8 cellular contexts compared by ENCODE assay signal in the genomic region with DNA sequence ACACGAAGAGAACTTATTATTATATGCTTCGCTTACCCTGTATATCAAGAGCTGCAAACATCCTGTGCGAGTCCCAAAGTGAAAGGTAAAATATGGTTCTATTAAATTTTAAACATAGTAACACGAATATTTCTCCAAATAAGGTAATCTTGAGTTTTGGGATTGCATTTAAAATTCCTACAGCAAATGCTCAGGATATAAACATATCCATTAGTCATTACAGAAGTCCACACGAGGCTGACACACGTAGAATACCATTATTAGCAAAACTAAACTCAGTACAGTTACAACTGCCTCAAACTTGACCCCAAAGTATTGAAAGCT. TPM values are rescaled to one million over a fixed set of nuclear protein-coding genes. Genes with fewer than 3 reads are reported as not detected.
DNase-seq lines count a peak whose midpoint lies in the region; ATAC-seq, FAIRE-seq and TF ChIP-seq lines count a peak whose summit lies in the region.

No MANE protein-coding gene starts in this region.

- H3K4me3 ChIP-seq in GM12878: no peak overlapping the region; the same call in 1 of the 2 replicates
- H3K4me3 ChIP-seq in naive thymus-derived CD4-positive, alpha-beta T cell (ENCODE audit: low read length): peak overlapping the region; percentile 84

- peaks cover 39% of the 10 kb centered on the region for H3K79me2 ChIP-seq in GM12878 (ENCODE audit: control insufficient read depth, insufficient read depth, low read length)

- H3K27ac ChIP-seq in GM12878 (ENCODE audit: control insufficient read depth, insufficient read depth): peak overlapping the region; percentile 93
- H3K27ac ChIP-seq in naive thymus-derived CD4-positive, alpha-beta T cell (ENCODE audit: low read depth, low read length): peak overlapping the region; percentile 76

- peaks cover 0 to 5% (median 0%) of the 10 kb centered on the region in 5 donors for H3K27me3 Mint-ChIP-seq in naive thymus-derived CD4-positive, alpha-beta T cell

- CTCF ChIA-PET in GM12878 (lab: Yijun Ruan, JAX): interaction anchor here (2.6 to 5.5 kb wide), 2 partner anchors 14 to 83 kb away, joined by 8 to 74 read pairs; no protein-coding TSS in a partner anchor
- CTCF ChIA-PET in naive thymus-derived CD4-positive, alpha-beta T cell (lab: Charles Lee): no interaction called here

- no peaks in the 10 kb centered on the region for H3K36me3 ChIP-seq in GM12878 (ENCODE audit: control insufficient read depth in 2 of 2, insufficient read depth in 2 of 2, low read length in 1 of 2)
- H3K36me3 ChIP-seq in naive thymus-derived CD4-positive, alpha-beta T cell (ENCODE audit: control insufficient read depth in 2 of 3, insufficient read depth in 3 of 3, low read length in 3 of 3): no peaks in the 10 kb centered on the region

- ATAC-seq in GM19023 (IDR thresholded peaks at IDR 0.05; ENCODE audit: unreplicated experiment) (peak; percentile 2), HG03196 (IDR thresholded peaks at IDR 0.05; ENCODE audit: unreplicated experiment) (peak; percentile 2), GM12878 (no peak)
- ATAC-seq in naive thymus-derived CD4-positive, alpha-beta T cell: no peak
- no peak for ATAC-seq in activated CD4-positive, CD25-positive, alpha-beta regulatory T cell treated with anti-CD3 and anti-CD28 coated beads, Interleukin-2, amount 50 U/mL, for 24 hours

- BruUV-seq in GM12878 (replicated peaks; lab: Mats Ljungman, UMichigan): no TSS peak

- no peak for TF ChIP-seq RAD21 in GM12878 (IDR thresholded peaks at IDR 0.05; ENCODE audit: insufficient read depth, low read depth, low read length)

- SMC1A ChIA-PET in GM12878 (lab: Charles Lee; ENCODE audit: uncharacterized antibody, unreplicated experiment): interaction anchor here (1.0 to 6.9 kb wide), 3 partner anchors 12 to 55 kb away, joined by 3 to 173 read pairs (median 5); no protein-coding TSS in a partner anchor

- TF ChIP-seq POLR2A in GM12878 (IDR thresholded peaks at IDR 0.05; ENCODE audit: low read depth, low read length) (no peak), GM12891 (IDR thresholded peaks at IDR 0.05; ENCODE audit: low read depth, low read length) (no peak)

- H3K4me2 ChIP-seq in GM12878 (ENCODE audit: control insufficient read depth, insufficient read depth): peak overlapping the region; percentile 80

- H2AFZ ChIP-seq in GM12878 (ENCODE audit: control insufficient read depth, low read depth, low read length): peak overlapping the region; percentile 94

- FAIRE-seq in GM12878 (lab: Jason Lieb, UNC): no peak
- FAIRE-seq in GM12891 (lab: Jason Lieb, UNC): no peak

- no peaks in the 10 kb centered on the region for H3K27me3 ChIP-seq in GM12878 (replicated peaks in 1 of 2; ENCODE audit: control insufficient read depth in 2 of 2, insufficient read depth in 2 of 2, low read length in 1 of 2)
- H3K27me3 ChIP-seq in naive thymus-derived CD4-positive, alpha-beta T cell (ENCODE audit: control insufficient read depth in 2 of 2, insufficient read depth in 2 of 2, low read length in 2 of 2): no peaks in the 10 kb centered on the region

- H3K9ac ChIP-seq in GM12878 (ENCODE audit: control insufficient read depth, insufficient read depth, low read length): peak overlapping the region; percentile 88; the same call in 1 of the 2 replicates

- intact Hi-C loops in GM12878 (cut with micrococcal nuclease; ENCODE audit: unreplicated experiment) (no loop called here), head of caudate nucleus (cut with DNase I) (no loop called here)
- intact Hi-C loops in naive thymus-derived CD4-positive, alpha-beta T cell (cut with micrococcal nuclease): loop anchor here (1.0 to 10.0 kb wide), 6 partner anchors 829 to 1542 kb away; partner anchors contain the start of genes RRP15 (in 2 of the 2), EPRS1 (in 1 of the 2), GPATCH2 (in 1 of the 2) and RAB3GAP2 (in 1 of the 2)

- TF ChIP-seq CTCF in GM12878 (IDR thresholded peaks at IDR 0.05 in 2 of 3, conservative IDR thresholded peaks at IDR 0.05 in 1 of 3; ENCODE audit: control insufficient read depth in 2 of 3, extremely low read depth in 1 of 3, insufficient read depth in 1 of 3, low read depth in 3 of 3, low read length in 3 of 3): no peak

- in situ Hi-C loops in GM12878 (cut with MboI): no loop called here

- no peaks in the 10 kb centered on the region for H4K20me1 ChIP-seq in GM12878 (ENCODE audit: control insufficient read depth, insufficient read depth)

- peaks cover 0 to 14% (median 4%) of the 10 kb centered on the region in 5 donors for H3K36me3 Mint-ChIP-seq in naive thymus-derived CD4-positive, alpha-beta T cell

- peaks cover 0 to 5% (median 0%) of the 10 kb centered on the region in 11 donors for H3K9me3 Mint-ChIP-seq in naive thymus-derived CD4-positive, alpha-beta T cell

- no peaks in the 10 kb centered on the region; the same call in 2 of the 3 replicates for H3K9me3 ChIP-seq in GM12878 (replicated peaks; ENCODE audit: control insufficient read depth, insufficient read depth, low read length)
- H3K9me3 ChIP-seq in naive thymus-derived CD4-positive, alpha-beta T cell (ENCODE audit: control insufficient read depth in 2 of 3, low read length in 3 of 3): no peaks in the 10 kb centered on the region

- POLR2A ChIA-PET in GM12878 (lab: Charles Lee): interaction anchor here (0.6 to 5.3 kb wide), 3 partner anchors 9 to 80 kb away, joined by 3 to 98 read pairs (median 3); no protein-coding TSS in a partner anchor
- POLR2A ChIA-PET in naive thymus-derived CD4-positive, alpha-beta T cell (lab: Charles Lee): interaction anchor here (0.6 kb wide), 1 partner anchor 888 kb away, joined by 3 read pairs; the partner anchor contains the start of gene RRP15

- H3K4me1 ChIP-seq in GM12878 (ENCODE audit: control insufficient read depth, insufficient read depth, low read length): peaks cover 9% of the 10 kb centered on the region
- peaks cover 15 to 18% of the 10 kb centered on the region in 2 donors for H3K4me1 ChIP-seq in naive thymus-derived CD4-positive, alpha-beta T cell (ENCODE audit: control insufficient read depth in 2 of 2, insufficient read depth in 2 of 2, low read length in 2 of 2)

- 10% methylated on average over 6 of the region's 6 CpGs for WGBS in GM12878 (ENCODE audit: insufficient coverage, insufficient replicate concordance, low lambda C conversion rate, missing lambda C conversion rate)

- peak overlapping the region; percentile 84 to 100 (median 98) for H3K4me3 Mint-ChIP-seq in naive thymus-derived CD4-positive, alpha-beta T cell

- TF ChIP-seq EP300 in GM12878 (IDR thresholded peaks at IDR 0.05; ENCODE audit: borderline replicate concordance in 1 of 2, control insufficient read depth in 1 of 2, low read depth in 2 of 2, low read length in 2 of 2): no peak

- RAD21 ChIA-PET in GM12878 (lab: Charles Lee; ENCODE audit: unreplicated experiment): interaction anchor here (0.7 to 7.2 kb wide), 4 partner anchors 13 to 84 kb away, joined by 3 to 134 read pairs (median 6); no protein-coding TSS in a partner anchor

- peaks cover 34 to 55% (median 50%) of the 10 kb centered on the region in 7 donors for H3K4me1 Mint-ChIP-seq in naive thymus-derived CD4-positive, alpha-beta T cell

- peak overlapping the region; percentile 96 to 99 (median 97) for H3K27ac Mint-ChIP-seq in naive thymus-derived CD4-positive, alpha-beta T cell

- DNase-seq in GM12878 (ENCODE audit: low read depth, low spot score) (no peak), GM12891 (ENCODE audit: insufficient read length, low spot score) (no peak), NCI-H1417 (lab: John Stamatoyannopoulos, UW) (no peak), head of caudate nucleus (no peak)
- no peak for DNase-seq in naive thymus-derived CD4-positive, alpha-beta T cell

TF ChIP-seq in GM12878, 131 proteins besides CTCF, POLR2A, EP300 and RAD21 (continues in another document):
- TF ChIP-seq, protein P1, sequence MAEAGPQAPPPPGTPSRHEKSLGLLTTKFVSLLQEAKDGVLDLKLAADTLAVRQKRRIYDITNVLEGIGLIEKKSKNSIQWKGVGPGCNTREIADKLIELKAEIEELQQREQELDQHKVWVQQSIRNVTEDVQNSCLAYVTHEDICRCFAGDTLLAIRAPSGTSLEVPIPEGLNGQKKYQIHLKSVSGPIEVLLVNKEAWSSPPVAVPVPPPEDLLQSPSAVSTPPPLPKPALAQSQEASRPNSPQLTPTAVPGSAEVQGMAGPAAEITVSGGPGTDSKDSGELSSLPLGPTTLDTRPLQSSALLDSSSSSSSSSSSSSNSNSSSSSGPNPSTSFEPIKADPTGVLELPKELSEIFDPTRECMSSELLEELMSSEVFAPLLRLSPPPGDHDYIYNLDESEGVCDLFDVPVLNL (IDR thresholded peaks at IDR 0.05; ENCODE audit: low read depth, low read length): no peak

TF ChIP-seq in GM12891, 5 proteins besides CTCF, POLR2A, EP300 and RAD21:
- TF ChIP-seq POU2F2 (IDR thresholded peaks at IDR 0.05; ENCODE audit: low read depth, low read length) (no peak), POLR2AphosphoS5 (IDR thresholded peaks at IDR 0.05; ENCODE audit: low read depth, low read length) (no peak), TAF1 (IDR thresholded peaks at IDR 0.05; ENCODE audit: low read depth, low read length) (no peak), PAX5 (IDR thresholded peaks at IDR 0.05; ENCODE audit: insufficient read depth, low read length, severe bottlenecking) (no peak), SPI1 (IDR thresholded peaks at IDR 0.05; ENCODE audit: low read depth, low read length) (no peak)

RNA-seq across cellular contexts. Expression of gene LYPLAL1, which starts 0.3 kb away (rescaled TPM):
- total RNA-seq in GM12878 (2013; cell fraction: nucleolus; rRNA removed): 211 and 228 TPM in 2 replicates
- total RNA-seq in GM12878 (2014; rRNA removed) (17.9 and 22.4 TPM in 2 replicates), GM12878 (2014; rRNA removed; fragmentation: Illumina TruSeq; extraction: Trizol) (24.4 and 25.0 TPM in 2 replicates), GM12878 (2021) (24.9 and 25.7 TPM in 2 replicates)
- 7.9 TPM for polyA plus RNA-seq in GM12878 (2011; ENCODE audit: low read depth)
- polyA plus RNA-seq in GM12878 (2011; rRNA removed) (48.5 and 90.0 TPM in 2 replicates), GM12878 (2014; fragmentation: Illumina TruSeq; extraction: Trizol) (19.4 and 23.2 TPM in 2 replicates), GM12878 (2014; fragmentation: Nextera tagmentation; extraction: Ambion mirVana) (100 to 1,000 TPM in 1 of 2 experiments, 10 to 100 TPM in 1; 97.0 to 112 TPM), GM12878 (2014; rRNA removed) (19.8 and 32.5 TPM in 2 replicates), GM12878 (2016; fragmentation: Nextera tagmentation; extraction: Ambion mirVana) (10 to 100 TPM; 70.0 to 83.0 TPM)
- polyA plus RNA-seq in GM12878 (2011; cell fraction: cytosol; rRNA removed): 6.5 and 7.6 TPM in 2 replicates
- polyA plus RNA-seq in GM12878 (2011; cell fraction: nucleus; rRNA removed): 45.0 and 45.9 TPM in 2 replicates
- polyA plus RNA-seq in GM12878 (2012): 30.5 and 33.0 TPM in 2 replicates
- 20.7 and 26.6 TPM in 2 replicates for polyA minus RNA-seq in GM12878 (2011; rRNA and poly(A)+ RNA removed)
- 7.5 and 13.2 TPM in 2 replicates for polyA minus RNA-seq in GM12878 (2011; cell fraction: cytosol; rRNA and poly(A)+ RNA removed)
- 73.3 and 111 TPM in 2 replicates for polyA minus RNA-seq in GM12878 (2011; cell fraction: nucleus; rRNA and poly(A)+ RNA removed)
- total RNA-seq in naive thymus-derived CD4-positive, alpha-beta T cell: 10 to 100 TPM; 12.2 to 24.1 (median 20.4) TPM
- polyA plus RNA-seq in naive thymus-derived CD4-positive, alpha-beta T cell: 10 to 100 TPM; 21.9 to 33.0 TPM
- 17.7 TPM for polyA plus RNA-seq in GM12891 (2012; ENCODE audit: low read depth, missing spikeins)

Comparison
In these comparisons a context has a peak if more than half of its experiments do, and no peak if none do; other contexts are left out.
1. ATAC-seq: peak in GM19023 (single experiment) and HG03196 (single experiment); none in GM12878 (single experiment), naive thymus-derived CD4-positive, alpha-beta T cell (single experiment) and activated CD4-positive, CD25-positive, alpha-beta regulatory T cell treated with anti-CD3 and anti-CD28 coated beads, Interleukin-2, amount 50 U/mL, for 24 hours (0 of 2).
2. intact Hi-C loops: an anchor here in naive thymus-derived CD4-positive, alpha-beta T cell (1.0 to 10.0 kb wide); none called in GM12878 and head of caudate nucleus.